Comparison of ENCODE assay signal across 1 cellular context in the genomic region with DNA sequence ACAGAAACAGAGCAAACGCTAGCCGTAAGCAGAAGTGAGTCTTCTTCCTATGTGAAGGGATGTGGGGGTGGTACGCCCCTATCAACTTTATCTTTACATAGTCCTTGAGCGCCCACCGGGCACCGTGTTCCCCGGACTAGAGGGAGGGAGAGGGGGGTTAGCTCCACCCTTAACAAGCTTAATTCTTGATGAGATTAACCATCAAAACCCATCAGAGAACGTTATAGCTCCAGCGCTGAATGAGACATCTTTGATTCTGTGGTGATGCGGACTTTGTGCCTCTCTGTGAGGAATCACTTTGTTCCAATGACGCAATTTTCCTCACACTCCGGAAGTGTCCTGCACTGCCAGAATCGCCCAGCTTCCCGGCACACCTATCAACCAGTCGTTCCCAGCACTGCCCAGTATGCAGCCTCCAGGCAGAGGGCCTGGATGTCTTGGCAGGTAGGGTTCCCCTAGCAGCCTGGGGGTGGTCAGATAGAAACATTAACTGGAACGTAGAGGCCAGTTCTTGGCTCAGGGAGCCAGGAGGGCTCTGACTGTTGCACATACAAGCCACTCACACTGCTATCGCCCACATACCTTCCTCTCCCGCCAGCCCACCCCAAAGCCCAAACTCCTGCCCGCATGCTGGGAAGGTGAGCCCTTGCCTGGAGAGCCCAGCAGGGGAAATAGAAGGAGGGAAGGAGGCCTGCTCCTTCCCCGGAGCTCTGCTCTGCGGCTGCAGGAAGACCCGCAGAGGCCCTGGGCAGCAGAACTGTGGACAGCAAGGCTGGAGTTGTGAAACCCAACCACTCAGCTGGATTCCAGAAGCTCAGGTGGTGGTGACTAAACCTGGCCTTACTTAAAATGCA.
TF ChIP-seq lines count a peak whose summit lies in the region.

No MANE protein-coding gene starts in this region.

TF ChIP-seq in GM12878, 131 proteins besides CTCF, POLR2A, EP300 and RAD21 (continued from another document):
- TF ChIP-seq, protein P1, sequence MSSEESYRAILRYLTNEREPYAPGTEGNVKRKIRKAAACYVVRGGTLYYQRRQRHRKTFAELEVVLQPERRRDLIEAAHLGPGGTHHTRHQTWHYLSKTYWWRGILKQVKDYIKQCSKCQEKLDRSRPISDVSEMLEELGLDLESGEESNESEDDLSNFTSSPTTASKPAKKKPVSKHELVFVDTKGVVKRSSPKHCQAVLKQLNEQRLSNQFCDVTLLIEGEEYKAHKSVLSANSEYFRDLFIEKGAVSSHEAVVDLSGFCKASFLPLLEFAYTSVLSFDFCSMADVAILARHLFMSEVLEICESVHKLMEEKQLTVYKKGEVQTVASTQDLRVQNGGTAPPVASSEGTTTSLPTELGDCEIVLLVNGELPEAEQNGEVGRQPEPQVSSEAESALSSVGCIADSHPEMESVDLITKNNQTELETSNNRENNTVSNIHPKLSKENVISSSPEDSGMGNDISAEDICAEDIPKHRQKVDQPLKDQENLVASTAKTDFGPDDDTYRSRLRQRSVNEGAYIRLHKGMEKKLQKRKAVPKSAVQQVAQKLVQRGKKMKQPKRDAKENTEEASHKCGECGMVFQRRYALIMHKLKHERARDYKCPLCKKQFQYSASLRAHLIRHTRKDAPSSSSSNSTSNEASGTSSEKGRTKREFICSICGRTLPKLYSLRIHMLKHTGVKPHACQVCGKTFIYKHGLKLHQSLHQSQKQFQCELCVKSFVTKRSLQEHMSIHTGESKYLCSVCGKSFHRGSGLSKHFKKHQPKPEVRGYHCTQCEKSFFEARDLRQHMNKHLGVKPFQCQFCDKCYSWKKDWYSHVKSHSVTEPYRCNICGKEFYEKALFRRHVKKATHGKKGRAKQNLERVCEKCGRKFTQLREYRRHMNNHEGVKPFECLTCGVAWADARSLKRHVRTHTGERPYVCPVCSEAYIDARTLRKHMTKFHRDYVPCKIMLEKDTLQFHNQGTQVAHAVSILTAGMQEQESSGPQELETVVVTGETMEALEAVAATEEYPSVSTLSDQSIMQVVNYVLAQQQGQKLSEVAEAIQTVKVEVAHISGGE (CRISPR knock-in tag; IDR thresholded peaks at IDR 0.05): no peak
- TF ChIP-seq, protein P2, sequence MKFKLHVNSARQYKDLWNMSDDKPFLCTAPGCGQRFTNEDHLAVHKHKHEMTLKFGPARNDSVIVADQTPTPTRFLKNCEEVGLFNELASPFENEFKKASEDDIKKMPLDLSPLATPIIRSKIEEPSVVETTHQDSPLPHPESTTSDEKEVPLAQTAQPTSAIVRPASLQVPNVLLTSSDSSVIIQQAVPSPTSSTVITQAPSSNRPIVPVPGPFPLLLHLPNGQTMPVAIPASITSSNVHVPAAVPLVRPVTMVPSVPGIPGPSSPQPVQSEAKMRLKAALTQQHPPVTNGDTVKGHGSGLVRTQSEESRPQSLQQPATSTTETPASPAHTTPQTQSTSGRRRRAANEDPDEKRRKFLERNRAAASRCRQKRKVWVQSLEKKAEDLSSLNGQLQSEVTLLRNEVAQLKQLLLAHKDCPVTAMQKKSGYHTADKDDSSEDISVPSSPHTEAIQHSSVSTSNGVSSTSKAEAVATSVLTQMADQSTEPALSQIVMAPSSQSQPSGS (IDR thresholded peaks at IDR 0.05; ENCODE audit: low read length): no peak
- TF ChIP-seq POU2F2 (IDR thresholded peaks at IDR 0.05; ENCODE audit: borderline replicate concordance, low read depth, low read length): no peak
- TF ChIP-seq KLF5 (IDR thresholded peaks at IDR 0.05; ENCODE audit: partially characterized antibody): no peak
- TF ChIP-seq SMAD5 (IDR thresholded peaks at IDR 0.05; ENCODE audit: low read depth): no peak
- no peak for TF ChIP-seq GABPA (IDR thresholded peaks at IDR 0.05; ENCODE audit: low read depth)
- no peak for TF ChIP-seq MYB (IDR thresholded peaks at IDR 0.05; ENCODE audit: borderline replicate concordance, low read depth, low read length)
- no peak for TF ChIP-seq EZH2 (IDR thresholded peaks at IDR 0.05; ENCODE audit: borderline replicate concordance, control insufficient read depth, low read depth, low read length)
- TF ChIP-seq BACH1 (IDR thresholded peaks at IDR 0.05; ENCODE audit: borderline replicate concordance): no peak
- TF ChIP-seq, protein P3, sequence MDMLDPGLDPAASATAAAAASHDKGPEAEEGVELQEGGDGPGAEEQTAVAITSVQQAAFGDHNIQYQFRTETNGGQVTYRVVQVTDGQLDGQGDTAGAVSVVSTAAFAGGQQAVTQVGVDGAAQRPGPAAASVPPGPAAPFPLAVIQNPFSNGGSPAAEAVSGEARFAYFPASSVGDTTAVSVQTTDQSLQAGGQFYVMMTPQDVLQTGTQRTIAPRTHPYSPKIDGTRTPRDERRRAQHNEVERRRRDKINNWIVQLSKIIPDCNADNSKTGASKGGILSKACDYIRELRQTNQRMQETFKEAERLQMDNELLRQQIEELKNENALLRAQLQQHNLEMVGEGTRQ (IDR thresholded peaks at IDR 0.05; ENCODE audit: borderline replicate concordance, low read depth, low read length): no peak
- TF ChIP-seq ETV6 (conservative IDR thresholded peaks at IDR 0.05 in 1 of 2, IDR thresholded peaks at IDR 0.05 in 1 of 2; ENCODE audit: borderline replicate concordance in 1 of 2, low read depth in 1 of 2): no peak
- TF ChIP-seq RFX5 (IDR thresholded peaks at IDR 0.05; ENCODE audit: low read depth, low read length): no peak
